In the genomic region with DNA sequence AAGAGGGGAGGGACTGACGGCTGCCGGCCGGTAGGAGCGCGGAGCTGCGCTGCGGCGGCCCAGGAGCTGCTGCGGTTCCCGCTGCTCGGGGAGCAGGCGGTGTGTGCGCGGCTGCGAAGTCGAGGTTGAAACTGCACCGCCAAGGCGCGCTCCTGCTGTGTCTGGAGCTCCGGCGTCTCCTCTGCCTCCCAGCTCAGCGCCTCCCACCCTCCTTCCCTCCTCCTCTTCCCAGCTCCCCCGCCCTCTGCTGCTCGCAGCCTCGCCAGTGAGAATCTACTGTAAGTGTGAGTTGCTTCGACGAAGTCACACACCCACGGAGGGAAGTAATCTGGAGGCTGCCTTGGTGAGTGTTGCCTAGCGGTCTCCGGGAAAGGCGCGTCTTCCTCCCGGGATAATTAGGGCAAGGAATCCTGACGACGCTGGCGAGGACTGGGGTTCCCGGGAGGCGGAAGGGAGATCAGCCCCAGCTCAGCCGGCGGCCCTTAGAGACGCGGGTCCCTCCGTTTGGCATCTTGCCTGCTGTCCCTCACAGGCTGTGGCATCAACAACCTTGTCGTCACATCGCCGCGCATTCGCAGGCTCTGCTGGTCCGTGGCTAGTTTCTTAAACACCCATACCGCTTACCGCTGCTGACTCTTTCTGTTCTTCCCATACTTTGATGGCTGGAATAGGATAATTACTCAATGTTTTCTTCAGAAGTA, we compare ENCODE assay signal across 8 cellular contexts. TPM values are rescaled to one million over a fixed set of nuclear protein-coding genes. Genes with fewer than 3 reads are reported as not detected.
DNase-seq lines count a peak whose midpoint lies in the region; ATAC-seq and TF ChIP-seq lines count a peak whose summit lies in the region.

A gene (minus strand): TSS at position 159 of the 701 bp plus-strand sequence. CDS start 747 bp downstream, outside the sequence.

- no peak for TF ChIP-seq CTCF in AG09319 (IDR thresholded peaks at IDR 0.05; ENCODE audit: low read depth, low read length)
- TF ChIP-seq CTCF in HEK293 (tag by site-specific recombination; IDR thresholded peaks at IDR 0.05) = peak; percentile 30; the same call in 1 of the 2 replicates

- H3K36me3 ChIP-seq in HEK293 (ENCODE audit: control insufficient read depth in 2 of 2, insufficient read depth in 1 of 2, low read length in 2 of 2) = no peaks in the 10 kb centered on the region
- no peaks in the 10 kb centered on the region for H3K36me3 ChIP-seq in skeletal muscle satellite cell (ENCODE audit: insufficient read depth, low read length)

- peak within 1 kb of the TSS; percentile 99 for H3K4me2 ChIP-seq in skeletal muscle satellite cell (ENCODE audit: low read length)

- peak within 1 kb of the TSS; percentile 56 for H3K9ac ChIP-seq in skeletal muscle satellite cell (ENCODE audit: low read depth, low read length)

- POLR2A ChIA-PET in HEK293 (lab: Yijun Ruan, JAX) = interaction anchor here (0.6 to 1.6 kb wide), 5 partner anchors 9 to 79 kb away, joined by 3 to 10 read pairs (median 3); no protein-coding TSS in a partner anchor

- CTCF ChIA-PET in HEK293 (lab: Yijun Ruan, JAX) = interaction anchor here (0.6 kb wide), 1 partner anchor 101 kb away, joined by 4 read pairs; no protein-coding TSS in a partner anchor

- H3K27me3 ChIP-seq in skeletal muscle satellite cell (ENCODE audit: control insufficient read depth, insufficient read depth, low read length) = peaks cover 41% of the 10 kb centered on the region

- peaks cover 9% of the 10 kb centered on the region for H3K4me1 ChIP-seq in HEK293 (ENCODE audit: control insufficient read depth, insufficient read depth, low read length)
- peaks cover 21% of the 10 kb centered on the region for H3K4me1 ChIP-seq in skeletal muscle satellite cell (ENCODE audit: control insufficient read depth, insufficient read depth, low read length)

- H3K27ac ChIP-seq in HEK293 (ENCODE audit: extremely low read depth, low read depth, low read length) (peak within 1 kb of the TSS; percentile 89), caudate nucleus (ENCODE audit: low read depth, low read length) (no peak within 1 kb of the TSS)

- DNase-seq in AG09319 (ENCODE audit: extremely low read depth, low read depth) (peak; percentile 0), NCI-H748 (lab: John Stamatoyannopoulos, UW; ENCODE audit: unreplicated experiment) (peak; percentile 53), caudate nucleus (lab: John Stamatoyannopoulos, UW) (peak in 59 of 61 donors; percentile 5 to 94 (median 70)), iPS-NIHi7 (ENCODE audit: extremely low spot score) (peak; percentile 75)
- no peak for DNase-seq in effector CD4-positive, alpha-beta T cell

- no peak for ATAC-seq in HG03175 (IDR thresholded peaks at IDR 0.05; ENCODE audit: unreplicated experiment)

- H3K9me3 ChIP-seq in HEK293 (ENCODE audit: control insufficient read depth, insufficient read depth, low read depth, low read length) (no peaks in the 10 kb centered on the region), skeletal muscle satellite cell (replicated peaks; ENCODE audit: low read length) (no peaks in the 10 kb centered on the region)

- H3K4me3 ChIP-seq in HEK293 (ENCODE audit: low read depth, low read length) = peak within 1 kb of the TSS; percentile 75
- H3K4me3 ChIP-seq in skeletal muscle satellite cell (ENCODE audit: low read length) = peak within 1 kb of the TSS; percentile 81

TF ChIP-seq in HEK293, 187 proteins besides CTCF, POLR2A, EP300 and RAD21 (continues in another document):
- TF ChIP-seq ZNF558 (tag by site-specific recombination; IDR thresholded peaks at IDR 0.05) (no peak), SALL2 (tag by site-specific recombination; IDR thresholded peaks at IDR 0.05; ENCODE audit: borderline replicate concordance) (no peak), ZNF184 (tag by site-specific recombination; IDR thresholded peaks at IDR 0.05) (no peak), ZNF211 (tag by site-specific recombination; IDR thresholded peaks at IDR 0.05; ENCODE audit: low read depth) (no peak), ZFHX2 (tag by site-specific recombination; conservative IDR thresholded peaks at IDR 0.05) (peak; percentile 77), ZNF660 (tag by site-specific recombination; IDR thresholded peaks at IDR 0.05) (0 out of 2 replicates have a peak, but pooled peaks have one; percentile 42), ZNF837 (tag by site-specific recombination; IDR thresholded peaks at IDR 0.05) (no peak), ZNF114 (tag by site-specific recombination; IDR thresholded peaks at IDR 0.05) (no peak), SP3 (tag by site-specific recombination; IDR thresholded peaks at IDR 0.05) (peak; percentile 44), KLF16 (tag by site-specific recombination; IDR thresholded peaks at IDR 0.05) (no peak), ZNF792 (tag by site-specific recombination; IDR thresholded peaks at IDR 0.05) (no peak), TRIM28 (IDR thresholded peaks at IDR 0.05; ENCODE audit: borderline replicate concordance, low read length) (peak; percentile 90; the same call in 1 of the 2 replicates), ZNF366 (tag by site-specific recombination; conservative IDR thresholded peaks at IDR 0.05) (0 out of 2 replicates have a peak, but pooled peaks have one; percentile 24), ZBTB17 (tag by site-specific recombination; IDR thresholded peaks at IDR 0.05) (peak; percentile 87), ZNF561 (tag by site-specific recombination; IDR thresholded peaks at IDR 0.05; ENCODE audit: borderline replicate concordance) (peak; percentile 43; the same call in 1 of the 2 replicates)
- TF ChIP-seq, protein P1, sequence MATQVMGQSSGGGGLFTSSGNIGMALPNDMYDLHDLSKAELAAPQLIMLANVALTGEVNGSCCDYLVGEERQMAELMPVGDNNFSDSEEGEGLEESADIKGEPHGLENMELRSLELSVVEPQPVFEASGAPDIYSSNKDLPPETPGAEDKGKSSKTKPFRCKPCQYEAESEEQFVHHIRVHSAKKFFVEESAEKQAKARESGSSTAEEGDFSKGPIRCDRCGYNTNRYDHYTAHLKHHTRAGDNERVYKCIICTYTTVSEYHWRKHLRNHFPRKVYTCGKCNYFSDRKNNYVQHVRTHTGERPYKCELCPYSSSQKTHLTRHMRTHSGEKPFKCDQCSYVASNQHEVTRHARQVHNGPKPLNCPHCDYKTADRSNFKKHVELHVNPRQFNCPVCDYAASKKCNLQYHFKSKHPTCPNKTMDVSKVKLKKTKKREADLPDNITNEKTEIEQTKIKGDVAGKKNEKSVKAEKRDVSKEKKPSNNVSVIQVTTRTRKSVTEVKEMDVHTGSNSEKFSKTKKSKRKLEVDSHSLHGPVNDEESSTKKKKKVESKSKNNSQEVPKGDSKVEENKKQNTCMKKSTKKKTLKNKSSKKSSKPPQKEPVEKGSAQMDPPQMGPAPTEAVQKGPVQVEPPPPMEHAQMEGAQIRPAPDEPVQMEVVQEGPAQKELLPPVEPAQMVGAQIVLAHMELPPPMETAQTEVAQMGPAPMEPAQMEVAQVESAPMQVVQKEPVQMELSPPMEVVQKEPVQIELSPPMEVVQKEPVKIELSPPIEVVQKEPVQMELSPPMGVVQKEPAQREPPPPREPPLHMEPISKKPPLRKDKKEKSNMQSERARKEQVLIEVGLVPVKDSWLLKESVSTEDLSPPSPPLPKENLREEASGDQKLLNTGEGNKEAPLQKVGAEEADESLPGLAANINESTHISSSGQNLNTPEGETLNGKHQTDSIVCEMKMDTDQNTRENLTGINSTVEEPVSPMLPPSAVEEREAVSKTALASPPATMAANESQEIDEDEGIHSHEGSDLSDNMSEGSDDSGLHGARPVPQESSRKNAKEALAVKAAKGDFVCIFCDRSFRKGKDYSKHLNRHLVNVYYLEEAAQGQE (tag by site-specific recombination; IDR thresholded peaks at IDR 0.05) = no peak
- TF ChIP-seq, protein P2, sequence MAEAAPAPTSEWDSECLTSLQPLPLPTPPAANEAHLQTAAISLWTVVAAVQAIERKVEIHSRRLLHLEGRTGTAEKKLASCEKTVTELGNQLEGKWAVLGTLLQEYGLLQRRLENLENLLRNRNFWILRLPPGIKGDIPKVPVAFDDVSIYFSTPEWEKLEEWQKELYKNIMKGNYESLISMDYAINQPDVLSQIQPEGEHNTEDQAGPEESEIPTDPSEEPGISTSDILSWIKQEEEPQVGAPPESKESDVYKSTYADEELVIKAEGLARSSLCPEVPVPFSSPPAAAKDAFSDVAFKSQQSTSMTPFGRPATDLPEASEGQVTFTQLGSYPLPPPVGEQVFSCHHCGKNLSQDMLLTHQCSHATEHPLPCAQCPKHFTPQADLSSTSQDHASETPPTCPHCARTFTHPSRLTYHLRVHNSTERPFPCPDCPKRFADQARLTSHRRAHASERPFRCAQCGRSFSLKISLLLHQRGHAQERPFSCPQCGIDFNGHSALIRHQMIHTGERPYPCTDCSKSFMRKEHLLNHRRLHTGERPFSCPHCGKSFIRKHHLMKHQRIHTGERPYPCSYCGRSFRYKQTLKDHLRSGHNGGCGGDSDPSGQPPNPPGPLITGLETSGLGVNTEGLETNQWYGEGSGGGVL (tag by site-specific recombination; IDR thresholded peaks at IDR 0.05) = peak; percentile 14; the same call in 1 of the 2 replicates
- TF ChIP-seq, protein P3, sequence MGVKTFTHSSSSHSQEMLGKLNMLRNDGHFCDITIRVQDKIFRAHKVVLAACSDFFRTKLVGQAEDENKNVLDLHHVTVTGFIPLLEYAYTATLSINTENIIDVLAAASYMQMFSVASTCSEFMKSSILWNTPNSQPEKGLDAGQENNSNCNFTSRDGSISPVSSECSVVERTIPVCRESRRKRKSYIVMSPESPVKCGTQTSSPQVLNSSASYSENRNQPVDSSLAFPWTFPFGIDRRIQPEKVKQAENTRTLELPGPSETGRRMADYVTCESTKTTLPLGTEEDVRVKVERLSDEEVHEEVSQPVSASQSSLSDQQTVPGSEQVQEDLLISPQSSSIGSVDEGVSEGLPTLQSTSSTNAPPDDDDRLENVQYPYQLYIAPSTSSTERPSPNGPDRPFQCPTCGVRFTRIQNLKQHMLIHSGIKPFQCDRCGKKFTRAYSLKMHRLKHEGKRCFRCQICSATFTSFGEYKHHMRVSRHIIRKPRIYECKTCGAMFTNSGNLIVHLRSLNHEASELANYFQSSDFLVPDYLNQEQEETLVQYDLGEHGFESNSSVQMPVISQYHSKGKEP (tag by site-specific recombination; IDR thresholded peaks at IDR 0.05) = peak; percentile 49; the same call in 1 of the 2 replicates
- TF ChIP-seq, protein P4, sequence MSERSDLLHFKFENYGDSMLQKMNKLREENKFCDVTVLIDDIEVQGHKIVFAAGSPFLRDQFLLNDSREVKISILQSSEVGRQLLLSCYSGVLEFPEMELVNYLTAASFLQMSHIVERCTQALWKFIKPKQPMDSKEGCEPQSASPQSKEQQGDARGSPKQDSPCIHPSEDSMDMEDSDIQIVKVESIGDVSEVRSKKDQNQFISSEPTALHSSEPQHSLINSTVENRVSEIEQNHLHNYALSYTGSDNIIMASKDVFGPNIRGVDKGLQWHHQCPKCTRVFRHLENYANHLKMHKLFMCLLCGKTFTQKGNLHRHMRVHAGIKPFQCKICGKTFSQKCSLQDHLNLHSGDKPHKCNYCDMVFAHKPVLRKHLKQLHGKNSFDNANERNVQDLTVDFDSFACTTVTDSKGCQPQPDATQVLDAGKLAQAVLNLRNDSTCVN (tag by site-specific recombination; optimal IDR thresholded peaks at IDR 0.05) = peak; percentile 71

RNA-seq across cellular contexts. Expression of the gene that starts here (rescaled TPM):
- total RNA-seq in skeletal muscle satellite cell (2012; rRNA removed) = under 0.01 TPM in 1 of 2 replicates, not detected in the other
